Comparison of ENCODE assay signal across 16 cellular contexts in the genomic region with DNA sequence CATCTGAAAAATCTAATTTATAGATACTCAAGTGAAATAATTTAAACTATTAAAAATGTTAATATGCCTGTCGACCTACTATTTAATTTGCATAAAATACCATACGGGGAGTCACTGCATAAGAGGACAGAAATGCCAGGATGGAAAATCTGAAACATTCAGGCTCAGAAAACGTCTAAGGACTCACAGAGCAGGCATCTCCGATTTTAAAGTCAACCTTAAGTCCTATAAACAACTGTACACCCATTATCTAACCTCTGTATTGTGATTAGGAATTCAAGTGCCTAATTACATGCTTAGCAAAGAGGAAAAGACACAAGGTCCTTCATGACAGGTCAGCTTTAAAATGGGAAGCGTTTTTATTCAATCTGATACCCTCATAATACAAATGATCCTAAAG.
"Had no signal": no experiment of that assay in that cellular context is flagged by ENCODE, and none has a peak within 500 bp of the region (broad histone marks: within the 10 kb centered on the region; RNA-seq: fewer than 3 reads in every experiment).

No MANE protein-coding gene starts in this region.

- H3K27ac ChIP-seq: left lung, testis, uterus had no signal

- H3K4me1 ChIP-seq: left lung, testis, uterus had no signal

- H3K9me3 ChIP-seq: left lung, testis, uterus had no signal

- H3K4me3 ChIP-seq: left lung, lung, testis, uterus had no signal

- H3K36me3 ChIP-seq: left lung, uterus had no signal

- DNase-seq: activated CD4-positive, alpha-beta memory T cell treated with anti-CD3 and anti-CD28 coated beads for 36 hours; activated CD4-positive, alpha-beta T cell treated with anti-CD3 and anti-CD28 coated beads for 48 hours; activated effector memory CD4-positive, alpha-beta T cell treated with Interleukin-2 at 50 U/mL for 16 hours; activated T-cell treated with anti-CD3 and anti-CD28 coated beads, Interleukin-2, amount 50 U/mL, for 72 hours; effector CD8-positive, alpha-beta T cell; hippocampal formation; kidney glomerular epithelial cell; left lung; naive B cell; occipital lobe; small intestine; stimulated activated naive B cell treated with anti-CD40 and anti-IgM and Interleukin-4, amounts not matched to agents 10 μg/mL and 1 μg/mL and 100 μg/mL, for 72 hours; testis; trophoblast cell; uterus had no signal

- H3K27me3 ChIP-seq: testis, uterus had no signal
